ENCODE assay signal across 1 cellular context in genomic region chr10:59561397-59562121, GRCh38.
TF ChIP-seq lines count a peak whose summit lies in the region.

No MANE protein-coding gene starts in this region.

TF ChIP-seq in SK-N-SH, 30 proteins besides CTCF, POLR2A, EP300 and RAD21 (continued from another document):
- peak; percentile 47 for TF ChIP-seq POLR2AphosphoS5 (IDR thresholded peaks at IDR 0.05; ENCODE audit: low read depth, low read length)
- TF ChIP-seq FOXM1 (IDR thresholded peaks at IDR 0.05; ENCODE audit: low read depth): peak; percentile 73
- no peak for TF ChIP-seq SIN3A (IDR thresholded peaks at IDR 0.05; ENCODE audit: borderline replicate concordance, low read depth, low read length)
- TF ChIP-seq, protein P1, sequence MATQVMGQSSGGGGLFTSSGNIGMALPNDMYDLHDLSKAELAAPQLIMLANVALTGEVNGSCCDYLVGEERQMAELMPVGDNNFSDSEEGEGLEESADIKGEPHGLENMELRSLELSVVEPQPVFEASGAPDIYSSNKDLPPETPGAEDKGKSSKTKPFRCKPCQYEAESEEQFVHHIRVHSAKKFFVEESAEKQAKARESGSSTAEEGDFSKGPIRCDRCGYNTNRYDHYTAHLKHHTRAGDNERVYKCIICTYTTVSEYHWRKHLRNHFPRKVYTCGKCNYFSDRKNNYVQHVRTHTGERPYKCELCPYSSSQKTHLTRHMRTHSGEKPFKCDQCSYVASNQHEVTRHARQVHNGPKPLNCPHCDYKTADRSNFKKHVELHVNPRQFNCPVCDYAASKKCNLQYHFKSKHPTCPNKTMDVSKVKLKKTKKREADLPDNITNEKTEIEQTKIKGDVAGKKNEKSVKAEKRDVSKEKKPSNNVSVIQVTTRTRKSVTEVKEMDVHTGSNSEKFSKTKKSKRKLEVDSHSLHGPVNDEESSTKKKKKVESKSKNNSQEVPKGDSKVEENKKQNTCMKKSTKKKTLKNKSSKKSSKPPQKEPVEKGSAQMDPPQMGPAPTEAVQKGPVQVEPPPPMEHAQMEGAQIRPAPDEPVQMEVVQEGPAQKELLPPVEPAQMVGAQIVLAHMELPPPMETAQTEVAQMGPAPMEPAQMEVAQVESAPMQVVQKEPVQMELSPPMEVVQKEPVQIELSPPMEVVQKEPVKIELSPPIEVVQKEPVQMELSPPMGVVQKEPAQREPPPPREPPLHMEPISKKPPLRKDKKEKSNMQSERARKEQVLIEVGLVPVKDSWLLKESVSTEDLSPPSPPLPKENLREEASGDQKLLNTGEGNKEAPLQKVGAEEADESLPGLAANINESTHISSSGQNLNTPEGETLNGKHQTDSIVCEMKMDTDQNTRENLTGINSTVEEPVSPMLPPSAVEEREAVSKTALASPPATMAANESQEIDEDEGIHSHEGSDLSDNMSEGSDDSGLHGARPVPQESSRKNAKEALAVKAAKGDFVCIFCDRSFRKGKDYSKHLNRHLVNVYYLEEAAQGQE (IDR thresholded peaks at IDR 0.05; ENCODE audit: low read depth, low read length): no peak
- peak; percentile 77 for TF ChIP-seq JUND (IDR thresholded peaks at IDR 0.05)
- TF ChIP-seq TAF1 (IDR thresholded peaks at IDR 0.05; ENCODE audit: borderline replicate concordance, low read depth, low read length): 0 out of 2 replicates have a peak, but pooled peaks have one; percentile 23
- TF ChIP-seq MEF2A (IDR thresholded peaks at IDR 0.05; ENCODE audit: borderline replicate concordance, low read depth): peak; percentile 41
- TF ChIP-seq EZH2phosphoT487 (IDR thresholded peaks at IDR 0.05; ENCODE audit: borderline replicate concordance, low read depth): no peak
- TF ChIP-seq, protein P2, sequence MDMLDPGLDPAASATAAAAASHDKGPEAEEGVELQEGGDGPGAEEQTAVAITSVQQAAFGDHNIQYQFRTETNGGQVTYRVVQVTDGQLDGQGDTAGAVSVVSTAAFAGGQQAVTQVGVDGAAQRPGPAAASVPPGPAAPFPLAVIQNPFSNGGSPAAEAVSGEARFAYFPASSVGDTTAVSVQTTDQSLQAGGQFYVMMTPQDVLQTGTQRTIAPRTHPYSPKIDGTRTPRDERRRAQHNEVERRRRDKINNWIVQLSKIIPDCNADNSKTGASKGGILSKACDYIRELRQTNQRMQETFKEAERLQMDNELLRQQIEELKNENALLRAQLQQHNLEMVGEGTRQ (IDR thresholded peaks at IDR 0.05; ENCODE audit: borderline replicate concordance, low read depth, low read length): no peak
- peak; percentile 93 for TF ChIP-seq TCF12 (IDR thresholded peaks at IDR 0.05)
- no peak for TF ChIP-seq CHD2 (IDR thresholded peaks at IDR 0.05; ENCODE audit: low read length, partially characterized antibody)
- TF ChIP-seq, protein P3, sequence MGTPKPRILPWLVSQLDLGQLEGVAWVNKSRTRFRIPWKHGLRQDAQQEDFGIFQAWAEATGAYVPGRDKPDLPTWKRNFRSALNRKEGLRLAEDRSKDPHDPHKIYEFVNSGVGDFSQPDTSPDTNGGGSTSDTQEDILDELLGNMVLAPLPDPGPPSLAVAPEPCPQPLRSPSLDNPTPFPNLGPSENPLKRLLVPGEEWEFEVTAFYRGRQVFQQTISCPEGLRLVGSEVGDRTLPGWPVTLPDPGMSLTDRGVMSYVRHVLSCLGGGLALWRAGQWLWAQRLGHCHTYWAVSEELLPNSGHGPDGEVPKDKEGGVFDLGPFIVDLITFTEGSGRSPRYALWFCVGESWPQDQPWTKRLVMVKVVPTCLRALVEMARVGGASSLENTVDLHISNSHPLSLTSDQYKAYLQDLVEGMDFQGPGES (IDR thresholded peaks at IDR 0.05; ENCODE audit: low read depth, low read length): no peak
- peak; percentile 57; the same call in 1 of the 2 replicates for TF ChIP-seq ELF1 (IDR thresholded peaks at IDR 0.05)
- peak; percentile 95 for TF ChIP-seq NFIC (IDR thresholded peaks at IDR 0.05; ENCODE audit: borderline replicate concordance)
- no peak for TF ChIP-seq RFX5 (IDR thresholded peaks at IDR 0.05; ENCODE audit: low read length)
- peak; percentile 52 for TF ChIP-seq GABPA (IDR thresholded peaks at IDR 0.05; ENCODE audit: low read depth)
- TF ChIP-seq RCOR1 (IDR thresholded peaks at IDR 0.05; ENCODE audit: low read length): no peak
- no peak for TF ChIP-seq MXI1 (IDR thresholded peaks at IDR 0.05; ENCODE audit: low read depth, low read length)
- peak; percentile 81 for TF ChIP-seq TEAD4 (IDR thresholded peaks at IDR 0.05; ENCODE audit: borderline replicate concordance, insufficient read depth)
- TF ChIP-seq RXRA (IDR thresholded peaks at IDR 0.05; ENCODE audit: borderline replicate concordance, low read depth): peak; percentile 54; the same call in 1 of the 2 replicates
- TF ChIP-seq, protein P4, sequence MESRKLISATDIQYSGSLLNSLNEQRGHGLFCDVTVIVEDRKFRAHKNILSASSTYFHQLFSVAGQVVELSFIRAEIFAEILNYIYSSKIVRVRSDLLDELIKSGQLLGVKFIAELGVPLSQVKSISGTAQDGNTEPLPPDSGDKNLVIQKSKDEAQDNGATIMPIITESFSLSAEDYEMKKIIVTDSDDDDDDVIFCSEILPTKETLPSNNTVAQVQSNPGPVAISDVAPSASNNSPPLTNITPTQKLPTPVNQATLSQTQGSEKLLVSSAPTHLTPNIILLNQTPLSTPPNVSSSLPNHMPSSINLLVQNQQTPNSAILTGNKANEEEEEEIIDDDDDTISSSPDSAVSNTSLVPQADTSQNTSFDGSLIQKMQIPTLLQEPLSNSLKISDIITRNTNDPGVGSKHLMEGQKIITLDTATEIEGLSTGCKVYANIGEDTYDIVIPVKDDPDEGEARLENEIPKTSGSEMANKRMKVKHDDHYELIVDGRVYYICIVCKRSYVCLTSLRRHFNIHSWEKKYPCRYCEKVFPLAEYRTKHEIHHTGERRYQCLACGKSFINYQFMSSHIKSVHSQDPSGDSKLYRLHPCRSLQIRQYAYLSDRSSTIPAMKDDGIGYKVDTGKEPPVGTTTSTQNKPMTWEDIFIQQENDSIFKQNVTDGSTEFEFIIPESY (IDR thresholded peaks at IDR 0.05; ENCODE audit: borderline replicate concordance, low read depth): 0 out of 2 replicates have a peak, but pooled peaks have one; percentile 30
- TF ChIP-seq, protein P5, sequence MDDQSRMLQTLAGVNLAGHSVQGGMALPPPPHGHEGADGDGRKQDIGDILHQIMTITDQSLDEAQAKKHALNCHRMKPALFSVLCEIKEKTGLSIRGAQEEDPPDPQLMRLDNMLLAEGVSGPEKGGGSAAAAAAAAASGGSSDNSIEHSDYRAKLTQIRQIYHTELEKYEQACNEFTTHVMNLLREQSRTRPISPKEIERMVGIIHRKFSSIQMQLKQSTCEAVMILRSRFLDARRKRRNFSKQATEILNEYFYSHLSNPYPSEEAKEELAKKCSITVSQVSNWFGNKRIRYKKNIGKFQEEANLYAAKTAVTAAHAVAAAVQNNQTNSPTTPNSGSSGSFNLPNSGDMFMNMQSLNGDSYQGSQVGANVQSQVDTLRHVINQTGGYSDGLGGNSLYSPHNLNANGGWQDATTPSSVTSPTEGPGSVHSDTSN (IDR thresholded peaks at IDR 0.05): peak; percentile 80
- TF ChIP-seq SMC3 (IDR thresholded peaks at IDR 0.05; ENCODE audit: low read depth, low read length): no peak
